In genomic region chr11:13114566-13115465, GRCh38 we compare ENCODE assay signal across 1 cellular context.
TF ChIP-seq lines count a peak whose summit lies in the region.

No MANE protein-coding gene starts in this region.

TF ChIP-seq in K562, 482 proteins besides CTCF, POLR2A, EP300 and RAD21 (continued from another document and continues in another):
- TF ChIP-seq ZNF280B (CRISPR knock-in tag; IDR thresholded peaks at IDR 0.05) (no peak), DDX20 (tag; IDR thresholded peaks at IDR 0.05; ENCODE audit: low read depth) (no peak), PYGO2 (tag; IDR thresholded peaks at IDR 0.05) (no peak), POLR3G (IDR thresholded peaks at IDR 0.05; ENCODE audit: extremely low read depth, insufficient read length, insufficient replicate concordance) (no peak), TAL1 (IDR thresholded peaks at IDR 0.05) (no peak), CBX3 (IDR thresholded peaks at IDR 0.05; ENCODE audit: borderline replicate concordance in 1 of 2, low read length in 2 of 2) (peak in 1 of 2 experiments; percentile 61; a peak in 1 of 3 replicates), COPS2 (conservative IDR thresholded peaks at IDR 0.05) (no peak), HNRNPK (IDR thresholded peaks at IDR 0.05; ENCODE audit: low read depth, low read length, poor library complexity, severe bottlenecking) (no peak), KLF13 (tag; IDR thresholded peaks at IDR 0.05; ENCODE audit: borderline replicate concordance, low read depth) (no peak), ETV6 (IDR thresholded peaks at IDR 0.05; ENCODE audit: borderline replicate concordance in 1 of 2, low read depth in 2 of 2, low read length in 1 of 2) (no peak), ETV6 (CRISPR knock-in tag; IDR thresholded peaks at IDR 0.05; ENCODE audit: borderline replicate concordance) (no peak), ZNF584 (CRISPR knock-in tag; IDR thresholded peaks at IDR 0.05; ENCODE audit: low read depth) (no peak), IRF1 (CRISPR knock-in tag; IDR thresholded peaks at IDR 0.05; ENCODE audit: borderline replicate concordance) (no peak), XRCC5 (IDR thresholded peaks at IDR 0.05; ENCODE audit: low read depth, low read length) (no peak), ZNF354B (CRISPR knock-in tag; IDR thresholded peaks at IDR 0.05) (no peak), ZEB2 (IDR thresholded peaks at IDR 0.05) (no peak), CHD4 (IDR thresholded peaks at IDR 0.05; ENCODE audit: insufficient read depth, insufficient replicate concordance, low read depth, low read length, poor library complexity, severe bottlenecking) (no peak), SREBF1 (IDR thresholded peaks at IDR 0.05; ENCODE audit: borderline replicate concordance, low read depth, low read length) (no peak), ZNF57 (CRISPR knock-in tag; IDR thresholded peaks at IDR 0.05) (no peak), NFRKB (IDR thresholded peaks at IDR 0.05; ENCODE audit: low read depth) (no peak), ZNF444 (CRISPR knock-in tag; IDR thresholded peaks at IDR 0.05) (no peak), KLF10 (CRISPR knock-in tag; IDR thresholded peaks at IDR 0.05) (no peak), MAX (CRISPR knock-in tag; IDR thresholded peaks at IDR 0.05) (no peak), BDP1 (IDR thresholded peaks at IDR 0.05; ENCODE audit: insufficient read depth, insufficient read length) (no peak), ZNF277 (CRISPR knock-in tag; IDR thresholded peaks at IDR 0.05; ENCODE audit: borderline replicate concordance) (no peak), ZNF696 (CRISPR knock-in tag; conservative IDR thresholded peaks at IDR 0.05) (no peak), NCOR1 (IDR thresholded peaks at IDR 0.05) (no peak), ZC3H4 (CRISPR knock-in tag; IDR thresholded peaks at IDR 0.05; ENCODE audit: borderline replicate concordance) (no peak), ZNF124 (CRISPR knock-in tag; IDR thresholded peaks at IDR 0.05) (no peak), NFYB (IDR thresholded peaks at IDR 0.05; ENCODE audit: extremely low read depth, insufficient read length) (peak; percentile 67), MEF2A (IDR thresholded peaks at IDR 0.05; ENCODE audit: control insufficient read depth, low read depth, low read length) (no peak), ZSCAN29 (IDR thresholded peaks at IDR 0.05) (no peak)
- TF ChIP-seq, protein P1, sequence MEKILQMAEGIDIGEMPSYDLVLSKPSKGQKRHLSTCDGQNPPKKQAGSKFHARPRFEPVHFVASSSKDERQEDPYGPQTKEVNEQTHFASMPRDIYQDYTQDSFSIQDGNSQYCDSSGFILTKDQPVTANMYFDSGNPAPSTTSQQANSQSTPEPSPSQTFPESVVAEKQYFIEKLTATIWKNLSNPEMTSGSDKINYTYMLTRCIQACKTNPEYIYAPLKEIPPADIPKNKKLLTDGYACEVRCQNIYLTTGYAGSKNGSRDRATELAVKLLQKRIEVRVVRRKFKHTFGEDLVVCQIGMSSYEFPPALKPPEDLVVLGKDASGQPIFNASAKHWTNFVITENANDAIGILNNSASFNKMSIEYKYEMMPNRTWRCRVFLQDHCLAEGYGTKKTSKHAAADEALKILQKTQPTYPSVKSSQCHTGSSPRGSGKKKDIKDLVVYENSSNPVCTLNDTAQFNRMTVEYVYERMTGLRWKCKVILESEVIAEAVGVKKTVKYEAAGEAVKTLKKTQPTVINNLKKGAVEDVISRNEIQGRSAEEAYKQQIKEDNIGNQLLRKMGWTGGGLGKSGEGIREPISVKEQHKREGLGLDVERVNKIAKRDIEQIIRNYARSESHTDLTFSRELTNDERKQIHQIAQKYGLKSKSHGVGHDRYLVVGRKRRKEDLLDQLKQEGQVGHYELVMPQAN (IDR thresholded peaks at IDR 0.05; ENCODE audit: borderline replicate concordance): no peak
- TF ChIP-seq, protein P2, sequence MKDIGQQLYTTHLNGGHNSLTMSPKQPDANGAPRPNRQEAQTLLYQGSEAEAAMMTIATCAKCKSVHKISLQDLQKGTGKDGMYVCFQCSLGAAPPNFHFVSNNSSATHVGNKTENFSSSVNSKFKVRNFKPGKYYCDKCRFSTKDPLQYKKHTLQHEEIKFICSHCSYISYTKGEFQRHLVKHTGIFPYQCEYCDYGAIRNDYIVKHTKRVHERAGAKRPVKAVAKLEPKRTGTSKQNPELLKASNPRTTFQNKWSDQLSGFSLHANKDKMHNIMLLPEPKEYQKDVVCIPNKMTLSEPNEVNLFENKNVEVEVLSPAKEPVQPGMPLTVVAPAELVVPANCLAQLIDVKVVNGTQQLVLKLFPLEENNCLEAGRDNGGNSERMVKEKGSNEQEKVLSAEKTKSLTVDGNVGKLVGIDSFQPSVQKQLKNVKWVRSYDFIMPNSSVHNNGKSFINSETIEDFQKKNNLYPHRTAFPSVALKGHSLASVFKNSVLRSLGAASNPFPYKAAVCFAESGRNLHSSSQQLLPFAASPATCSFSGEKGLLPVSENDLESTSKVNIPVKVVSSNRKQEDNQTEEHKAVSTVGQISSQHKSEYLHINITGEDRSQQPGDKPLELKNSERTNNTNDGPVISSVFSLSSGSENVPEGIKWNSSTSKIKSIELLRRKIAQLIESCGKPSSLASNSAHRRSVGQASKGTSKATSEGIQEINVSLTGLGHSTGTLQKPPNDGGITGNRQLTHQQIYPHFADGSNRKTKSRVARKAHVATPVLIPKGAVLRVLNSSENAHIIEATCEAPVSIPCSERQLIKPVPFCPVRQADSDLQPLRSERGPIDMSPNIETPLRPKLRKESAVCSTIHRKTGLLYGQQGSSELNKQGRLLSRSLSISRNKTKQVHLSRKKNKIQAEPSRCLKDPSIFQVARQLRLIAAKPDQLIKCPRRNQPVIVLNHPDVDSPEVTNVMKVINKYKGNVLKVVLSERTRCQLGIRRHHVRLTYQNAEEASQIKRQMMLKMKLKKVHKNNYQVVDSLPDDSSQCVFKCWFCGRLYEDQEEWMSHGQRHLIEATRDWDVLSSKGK (CRISPR knock-in tag; IDR thresholded peaks at IDR 0.05): no peak
- TF ChIP-seq, protein P3, sequence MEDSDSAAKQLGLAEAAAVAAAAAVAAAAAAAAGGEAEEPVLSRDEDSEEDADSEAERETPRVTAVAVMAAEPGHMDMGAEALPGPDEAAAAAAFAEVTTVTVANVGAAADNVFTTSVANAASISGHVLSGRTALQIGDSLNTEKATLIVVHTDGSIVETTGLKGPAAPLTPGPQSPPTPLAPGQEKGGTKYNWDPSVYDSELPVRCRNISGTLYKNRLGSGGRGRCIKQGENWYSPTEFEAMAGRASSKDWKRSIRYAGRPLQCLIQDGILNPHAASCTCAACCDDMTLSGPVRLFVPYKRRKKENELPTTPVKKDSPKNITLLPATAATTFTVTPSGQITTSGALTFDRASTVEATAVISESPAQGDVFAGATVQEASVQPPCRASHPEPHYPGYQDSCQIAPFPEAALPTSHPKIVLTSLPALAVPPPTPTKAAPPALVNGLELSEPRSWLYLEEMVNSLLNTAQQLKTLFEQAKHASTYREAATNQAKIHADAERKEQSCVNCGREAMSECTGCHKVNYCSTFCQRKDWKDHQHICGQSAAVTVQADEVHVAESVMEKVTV (CRISPR knock-in tag; IDR thresholded peaks at IDR 0.05): peak; percentile 75
- TF ChIP-seq, protein P4, sequence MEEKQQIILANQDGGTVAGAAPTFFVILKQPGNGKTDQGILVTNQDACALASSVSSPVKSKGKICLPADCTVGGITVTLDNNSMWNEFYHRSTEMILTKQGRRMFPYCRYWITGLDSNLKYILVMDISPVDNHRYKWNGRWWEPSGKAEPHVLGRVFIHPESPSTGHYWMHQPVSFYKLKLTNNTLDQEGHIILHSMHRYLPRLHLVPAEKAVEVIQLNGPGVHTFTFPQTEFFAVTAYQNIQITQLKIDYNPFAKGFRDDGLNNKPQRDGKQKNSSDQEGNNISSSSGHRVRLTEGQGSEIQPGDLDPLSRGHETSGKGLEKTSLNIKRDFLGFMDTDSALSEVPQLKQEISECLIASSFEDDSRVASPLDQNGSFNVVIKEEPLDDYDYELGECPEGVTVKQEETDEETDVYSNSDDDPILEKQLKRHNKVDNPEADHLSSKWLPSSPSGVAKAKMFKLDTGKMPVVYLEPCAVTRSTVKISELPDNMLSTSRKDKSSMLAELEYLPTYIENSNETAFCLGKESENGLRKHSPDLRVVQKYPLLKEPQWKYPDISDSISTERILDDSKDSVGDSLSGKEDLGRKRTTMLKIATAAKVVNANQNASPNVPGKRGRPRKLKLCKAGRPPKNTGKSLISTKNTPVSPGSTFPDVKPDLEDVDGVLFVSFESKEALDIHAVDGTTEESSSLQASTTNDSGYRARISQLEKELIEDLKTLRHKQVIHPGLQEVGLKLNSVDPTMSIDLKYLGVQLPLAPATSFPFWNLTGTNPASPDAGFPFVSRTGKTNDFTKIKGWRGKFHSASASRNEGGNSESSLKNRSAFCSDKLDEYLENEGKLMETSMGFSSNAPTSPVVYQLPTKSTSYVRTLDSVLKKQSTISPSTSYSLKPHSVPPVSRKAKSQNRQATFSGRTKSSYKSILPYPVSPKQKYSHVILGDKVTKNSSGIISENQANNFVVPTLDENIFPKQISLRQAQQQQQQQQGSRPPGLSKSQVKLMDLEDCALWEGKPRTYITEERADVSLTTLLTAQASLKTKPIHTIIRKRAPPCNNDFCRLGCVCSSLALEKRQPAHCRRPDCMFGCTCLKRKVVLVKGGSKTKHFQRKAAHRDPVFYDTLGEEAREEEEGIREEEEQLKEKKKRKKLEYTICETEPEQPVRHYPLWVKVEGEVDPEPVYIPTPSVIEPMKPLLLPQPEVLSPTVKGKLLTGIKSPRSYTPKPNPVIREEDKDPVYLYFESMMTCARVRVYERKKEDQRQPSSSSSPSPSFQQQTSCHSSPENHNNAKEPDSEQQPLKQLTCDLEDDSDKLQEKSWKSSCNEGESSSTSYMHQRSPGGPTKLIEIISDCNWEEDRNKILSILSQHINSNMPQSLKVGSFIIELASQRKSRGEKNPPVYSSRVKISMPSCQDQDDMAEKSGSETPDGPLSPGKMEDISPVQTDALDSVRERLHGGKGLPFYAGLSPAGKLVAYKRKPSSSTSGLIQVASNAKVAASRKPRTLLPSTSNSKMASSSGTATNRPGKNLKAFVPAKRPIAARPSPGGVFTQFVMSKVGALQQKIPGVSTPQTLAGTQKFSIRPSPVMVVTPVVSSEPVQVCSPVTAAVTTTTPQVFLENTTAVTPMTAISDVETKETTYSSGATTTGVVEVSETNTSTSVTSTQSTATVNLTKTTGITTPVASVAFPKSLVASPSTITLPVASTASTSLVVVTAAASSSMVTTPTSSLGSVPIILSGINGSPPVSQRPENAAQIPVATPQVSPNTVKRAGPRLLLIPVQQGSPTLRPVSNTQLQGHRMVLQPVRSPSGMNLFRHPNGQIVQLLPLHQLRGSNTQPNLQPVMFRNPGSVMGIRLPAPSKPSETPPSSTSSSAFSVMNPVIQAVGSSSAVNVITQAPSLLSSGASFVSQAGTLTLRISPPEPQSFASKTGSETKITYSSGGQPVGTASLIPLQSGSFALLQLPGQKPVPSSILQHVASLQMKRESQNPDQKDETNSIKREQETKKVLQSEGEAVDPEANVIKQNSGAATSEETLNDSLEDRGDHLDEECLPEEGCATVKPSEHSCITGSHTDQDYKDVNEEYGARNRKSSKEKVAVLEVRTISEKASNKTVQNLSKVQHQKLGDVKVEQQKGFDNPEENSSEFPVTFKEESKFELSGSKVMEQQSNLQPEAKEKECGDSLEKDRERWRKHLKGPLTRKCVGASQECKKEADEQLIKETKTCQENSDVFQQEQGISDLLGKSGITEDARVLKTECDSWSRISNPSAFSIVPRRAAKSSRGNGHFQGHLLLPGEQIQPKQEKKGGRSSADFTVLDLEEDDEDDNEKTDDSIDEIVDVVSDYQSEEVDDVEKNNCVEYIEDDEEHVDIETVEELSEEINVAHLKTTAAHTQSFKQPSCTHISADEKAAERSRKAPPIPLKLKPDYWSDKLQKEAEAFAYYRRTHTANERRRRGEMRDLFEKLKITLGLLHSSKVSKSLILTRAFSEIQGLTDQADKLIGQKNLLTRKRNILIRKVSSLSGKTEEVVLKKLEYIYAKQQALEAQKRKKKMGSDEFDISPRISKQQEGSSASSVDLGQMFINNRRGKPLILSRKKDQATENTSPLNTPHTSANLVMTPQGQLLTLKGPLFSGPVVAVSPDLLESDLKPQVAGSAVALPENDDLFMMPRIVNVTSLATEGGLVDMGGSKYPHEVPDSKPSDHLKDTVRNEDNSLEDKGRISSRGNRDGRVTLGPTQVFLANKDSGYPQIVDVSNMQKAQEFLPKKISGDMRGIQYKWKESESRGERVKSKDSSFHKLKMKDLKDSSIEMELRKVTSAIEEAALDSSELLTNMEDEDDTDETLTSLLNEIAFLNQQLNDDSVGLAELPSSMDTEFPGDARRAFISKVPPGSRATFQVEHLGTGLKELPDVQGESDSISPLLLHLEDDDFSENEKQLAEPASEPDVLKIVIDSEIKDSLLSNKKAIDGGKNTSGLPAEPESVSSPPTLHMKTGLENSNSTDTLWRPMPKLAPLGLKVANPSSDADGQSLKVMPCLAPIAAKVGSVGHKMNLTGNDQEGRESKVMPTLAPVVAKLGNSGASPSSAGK (IDR thresholded peaks at IDR 0.05): no peak
- TF ChIP-seq, protein P5, sequence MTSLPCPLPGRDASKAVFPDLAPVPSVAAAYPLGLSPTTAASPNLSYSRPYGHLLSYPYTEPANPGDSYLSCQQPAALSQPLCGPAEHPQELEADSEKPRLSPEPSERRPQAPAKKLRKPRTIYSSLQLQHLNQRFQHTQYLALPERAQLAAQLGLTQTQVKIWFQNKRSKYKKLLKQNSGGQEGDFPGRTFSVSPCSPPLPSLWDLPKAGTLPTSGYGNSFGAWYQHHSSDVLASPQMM (CRISPR knock-in tag; IDR thresholded peaks at IDR 0.05): no peak
